ENCODE assay signal across 18 cellular contexts in the genomic region with DNA sequence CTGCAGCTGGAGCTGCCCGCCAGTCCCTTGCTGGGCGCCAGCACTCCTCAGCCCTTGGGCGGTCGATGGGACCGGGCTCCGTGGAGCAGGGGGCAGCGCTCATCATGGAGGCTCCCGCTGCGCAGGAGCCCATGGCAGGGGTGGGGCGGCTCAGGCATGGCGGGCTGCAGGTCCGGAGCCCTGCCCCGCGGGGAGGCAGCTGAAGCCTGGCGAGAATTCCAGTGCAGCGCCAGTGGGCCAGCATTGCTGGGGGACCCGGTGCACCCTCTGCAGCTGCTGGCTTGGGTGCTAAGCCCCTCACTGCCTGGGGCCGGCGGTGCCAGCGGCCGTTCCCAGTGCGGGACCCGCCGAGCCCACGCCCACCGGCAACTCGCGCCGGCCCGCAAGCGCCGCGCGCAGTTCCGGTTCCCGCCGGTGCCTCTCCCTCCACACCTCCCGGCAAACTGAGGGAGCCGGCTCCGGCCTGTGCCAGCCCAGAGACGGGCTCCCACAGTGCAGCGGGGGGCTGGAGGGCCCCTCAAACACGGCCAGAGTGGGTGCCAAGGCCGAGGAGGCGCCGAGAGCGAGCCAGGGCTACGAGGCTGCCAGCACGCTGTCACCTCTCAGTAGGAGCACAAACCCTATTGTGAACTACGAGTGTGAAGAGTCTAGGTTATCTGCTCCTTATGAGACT.
A peak's percentile ranks its signal among the peaks of the same experiment; 100 is the strongest.
DNase-seq lines count a peak whose midpoint lies in the region; ATAC-seq and TF ChIP-seq lines count a peak whose summit lies in the region.
"Had no signal": no experiment of that assay in that cellular context is flagged by ENCODE, and none has a peak within 500 bp of the region (broad histone marks: within the 10 kb centered on the region; RNA-seq: fewer than 3 reads in every experiment).

No MANE protein-coding gene starts in this region.

- CTCF ChIA-PET in WTC11 (lab: Charles Lee) = no interaction called here

- DNase-seq in right cardiac atrium = peak in 2 of 3 donors; percentile 16 to 57
- no peak for DNase-seq in heart right ventricle
- DNase-seq in WTC11 (ENCODE audit: low spot score) = no peak
- DNase-seq in spleen = peak; percentile 51
- DNase-seq in Karpas-422 = no peak
- DNase-seq in effector CD4-positive, alpha-beta T cell = no peak
- DNase-seq: C1 segment of cervical spinal cord; Calu3; CD4-positive, alpha-beta T cell; DMS 273 treated with DMSO at 0.1 percent for 48 hours; DMS79 treated with DMSO at 0.1 percent for 48 hours; EL; GDM1; GOT3 had no signal

- H3K27me3 ChIP-seq in right cardiac atrium (ENCODE audit: control insufficient read depth, insufficient read depth) (no peaks in the 10 kb centered on the region), heart right ventricle (no peaks in the 10 kb centered on the region), spleen (replicated peaks in 1 of 7) (no peaks in the 10 kb centered on the region), Karpas-422 (ENCODE audit: low read length) (no peaks in the 10 kb centered on the region)

- ATAC-seq in right cardiac atrium = no peak
- ATAC-seq in heart right ventricle = no peak
- no peak for ATAC-seq in WTC11
- no peak for ATAC-seq in HG03460 (IDR thresholded peaks at IDR 0.05; ENCODE audit: unreplicated experiment)

- no peaks in the 10 kb centered on the region for H3K9me2 ChIP-seq in Karpas-422 (replicated peaks; ENCODE audit: insufficient read depth, low read length)

- H3K27ac Mint-ChIP-seq in WTC11 = no peak overlapping the region
- H3K27ac Mint-ChIP-seq: B cell; CD4-positive, alpha-beta T cell had no signal

- no peaks in the 10 kb centered on the region for H3K4me1 Mint-ChIP-seq in WTC11
- H3K4me1 Mint-ChIP-seq: B cell had no signal

- H3K79me2 ChIP-seq in Karpas-422 (ENCODE audit: low read length) = no peaks in the 10 kb centered on the region

- H3K27ac ChIP-seq in right cardiac atrium (ENCODE audit: low read length) = no peak overlapping the region
- no peak overlapping the region for H3K27ac ChIP-seq in heart right ventricle
- H3K27ac ChIP-seq in spleen = no peak overlapping the region
- no peak overlapping the region for H3K27ac ChIP-seq in Karpas-422 (ENCODE audit: low read length)
- H3K27ac ChIP-seq: HL-60 had no signal

- no peak overlapping the region for H3K4me2 ChIP-seq in Karpas-422 (ENCODE audit: low read depth, low read length, poor library complexity, severe bottlenecking)

- H3K4me3 ChIP-seq in right cardiac atrium (ENCODE audit: low read length) = no peak overlapping the region
- no peak overlapping the region for H3K4me3 ChIP-seq in heart right ventricle
- no peak overlapping the region for H3K4me3 ChIP-seq in spleen
- H3K4me3 ChIP-seq in Karpas-422 (ENCODE audit: low read length) = no peak overlapping the region
- H3K4me3 ChIP-seq: HAP-1 had no signal

- no peak overlapping the region for H3K4me3 Mint-ChIP-seq in WTC11
- H3K4me3 Mint-ChIP-seq: B cell; CD4-positive, alpha-beta T cell had no signal

- H3K4me1 ChIP-seq in right cardiac atrium (ENCODE audit: control insufficient read depth, insufficient read depth, low read length) = no peaks in the 10 kb centered on the region
- no peaks in the 10 kb centered on the region for H3K4me1 ChIP-seq in heart right ventricle
- no peaks in the 10 kb centered on the region for H3K4me1 ChIP-seq in spleen
- H3K4me1 ChIP-seq in Karpas-422 (ENCODE audit: low read length) = no peaks in the 10 kb centered on the region
- H3K4me1 ChIP-seq: HAP-1 had no signal

- no peaks in the 10 kb centered on the region for H4K20me1 ChIP-seq in Karpas-422 (ENCODE audit: insufficient read depth, low read depth, low read length)

- no peak for TF ChIP-seq POLR2A in spleen (IDR thresholded peaks at IDR 0.05)

- H3K9me3 Mint-ChIP-seq in WTC11 = peaks cover 9% of the 10 kb centered on the region

- intact Hi-C loops in right cardiac atrium (cut with DNase I) = no loop called here
- intact Hi-C loops in heart right ventricle (cut with DNase I) = no loop called here
- intact Hi-C loops in spleen (cut with DNase I; ENCODE audit: low total_unique reads) = no loop called here

- POLR2A ChIA-PET in WTC11 (lab: Charles Lee) = no interaction called here

- no peaks in the 10 kb centered on the region for H3K9me3 ChIP-seq in right cardiac atrium (ENCODE audit: control insufficient read depth, low read length)
- H3K9me3 ChIP-seq in heart right ventricle = no peaks in the 10 kb centered on the region
- peaks cover 0 to 11% (median 9%) of the 10 kb centered on the region in 8 donors for H3K9me3 ChIP-seq in spleen
- H3K9me3 ChIP-seq in Karpas-422 (ENCODE audit: low read length) = peaks cover 23% of the 10 kb centered on the region
- H3K9me3 ChIP-seq: HAP-1 had no signal

- 96% methylated on average over 50 of the region's 50 CpGs for WGBS in right cardiac atrium
- WGBS in heart right ventricle, 2 donors = 98 to 99% methylated on average over 45 to 50 of the region's 50 CpGs
- 88 to 99% (median 96%) methylated on average over 18 to 50 of the region's 50 CpGs for WGBS in spleen, 5 donors

- no peaks in the 10 kb centered on the region for H3K27me3 Mint-ChIP-seq in WTC11 (ENCODE audit: low read depth)
- H3K27me3 Mint-ChIP-seq: B cell; CD4-positive, alpha-beta T cell had no signal

- H3K9ac ChIP-seq in Karpas-422 (ENCODE audit: low read length) = no peak overlapping the region

- peaks cover 2% of the 10 kb centered on the region; the same call in 1 of the 2 replicates for H3K36me3 Mint-ChIP-seq in WTC11

- H3K36me3 ChIP-seq in heart right ventricle (no peaks in the 10 kb centered on the region), spleen (no peaks in the 10 kb centered on the region), Karpas-422 (ENCODE audit: insufficient read depth, low read length) (no peaks in the 10 kb centered on the region)
- H3K36me3 ChIP-seq: HAP-1 had no signal

- no peak overlapping the region for H2AFZ ChIP-seq in Karpas-422 (ENCODE audit: low read length)

- TF ChIP-seq CTCF in heart right ventricle (IDR thresholded peaks at IDR 0.05) (no peak), WTC11 (IDR thresholded peaks at IDR 0.05) (no peak), spleen (IDR thresholded peaks at IDR 0.05 in 8 of 11, conservative IDR thresholded peaks at IDR 0.05 in 3 of 11) (no peak)

TF ChIP-seq in WTC11, 78 proteins besides CTCF, POLR2A, EP300 and RAD21:
- 0 out of 2 replicates have a peak, but pooled peaks have one; percentile 19 for TF ChIP-seq RELA (CRISPR knock-in tag; IDR thresholded peaks at IDR 0.05; ENCODE audit: borderline replicate concordance)
- no peak for TF ChIP-seq ZNF416 (CRISPR knock-in tag; IDR thresholded peaks at IDR 0.05)

Comparison
In these comparisons a context has a peak if more than half of its experiments do, and no peak if none do; other contexts are left out.
1. DNase-seq: peak in right cardiac atrium (2 of 3) and spleen (single experiment); none in heart right ventricle (0 of 2), WTC11 (single experiment), Karpas-422 (single experiment) and effector CD4-positive, alpha-beta T cell (single experiment).